Comparison of ENCODE assay signal across 29 cellular contexts in the genomic region with DNA sequence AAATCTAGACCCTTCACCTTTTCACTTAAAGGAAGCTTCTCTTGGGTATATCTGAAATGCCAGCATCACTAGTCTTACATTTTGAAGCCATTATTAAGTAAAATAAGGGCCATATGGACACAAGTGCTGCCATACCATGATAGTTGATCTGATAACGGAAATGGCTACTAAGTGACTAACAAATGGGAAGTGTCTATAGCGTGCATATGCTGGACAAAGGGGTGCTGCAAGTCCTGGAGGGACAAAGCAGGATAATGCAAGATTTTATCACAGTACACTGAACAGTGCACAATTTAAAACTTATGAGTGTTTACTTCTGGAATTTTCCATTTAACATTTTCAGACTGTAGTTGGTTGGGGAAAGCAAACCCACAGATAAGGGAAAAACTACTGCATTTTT.
"Had no signal": no experiment of that assay in that cellular context is flagged by ENCODE, and none has a peak within 500 bp of the region (broad histone marks: within the 10 kb centered on the region; RNA-seq: fewer than 3 reads in every experiment).

No MANE protein-coding gene starts in this region.

- FAIRE-seq: astrocyte, bronchial epithelial cell, frontal cortex had no signal

- H3K36me3 ChIP-seq: brain microvascular endothelial cell, WERI-Rb-1 had no signal

- H3K27me3 Mint-ChIP-seq: activated B cell treated with CpG ODN at 0.5 μM for 24 hours; activated CD8-positive, alpha-beta T cell treated with anti-CD3 and anti-CD28 coated beads for 36 hours; activated naive CD4-positive, alpha-beta T cell treated with anti-CD3 and anti-CD28 coated beads, Interleukin-2, amount 50 U/mL, for 24 hours; activated naive CD8-positive, alpha-beta T cell treated with anti-CD3 and anti-CD28 coated beads, Interleukin-2, amount 10 ng/mL, durations not matched to agents 7 days and 5 days; central memory CD8-positive, alpha-beta T cell; dendritic cell treated with granulocyte-macrophage colony-stimulating factor and Interleukin-4, amounts not matched to agents 40 ng/mL and 50 ng/mL, for 4 days had no signal

- H3K27ac ChIP-seq: brain microvascular endothelial cell, coronary artery, WERI-Rb-1 had no signal

- DNase-seq: activated B cell treated with CpG ODN at 0.5 μM for 24 hours; activated CD4-positive, alpha-beta T cell treated with anti-CD3 and anti-CD28 coated beads for 48 hours; activated CD4-positive, alpha-beta T cell treated with anti-CD3 and anti-CD28 coated beads, Interleukin-2, amount 50 U/mL, for 1 hour; activated CD4-positive, alpha-beta T cell treated with anti-CD3 and anti-CD28 coated beads, Interleukin-2, amount 50 U/mL, for 48 hours; activated CD8-positive, alpha-beta memory T cell treated with anti-CD3 and anti-CD28 coated beads for 24 hours; activated CD8-positive, alpha-beta T cell treated with anti-CD3 and anti-CD28 coated beads for 36 hours; activated effector memory CD4-positive, alpha-beta T cell treated with anti-CD3 and anti-CD28 coated beads, Interleukin-2, amount 50 U/mL, for 16 hours; activated naive CD4-positive, alpha-beta T cell treated with anti-CD3 and anti-CD28 coated beads for 36 hours; activated naive CD8-positive, alpha-beta T cell treated with anti-CD3 and anti-CD28 coated beads, Interleukin-2, amount 10 ng/mL, durations not matched to agents 7 days and 5 days; activated T-cell treated with anti-CD3 and anti-CD28 coated beads, Interleukin-2, amount 50 U/mL, for 4 hours; amniotic stem cell; anterior cingulate cortex; brain microvascular endothelial cell; dorsolateral prefrontal cortex; effector memory CD4-positive, alpha-beta T cell; endodermal cell; foreskin fibroblast; head of caudate nucleus; T1000; WERI-Rb-1 had no signal

- H3K9me3 Mint-ChIP-seq: activated B cell treated with CpG ODN at 0.5 μM for 24 hours; activated CD8-positive, alpha-beta T cell treated with anti-CD3 and anti-CD28 coated beads for 36 hours; activated naive CD4-positive, alpha-beta T cell treated with anti-CD3 and anti-CD28 coated beads, Interleukin-2, amount 50 U/mL, for 24 hours; activated T-cell treated with anti-CD3 and anti-CD28 coated beads, Interleukin-2, amount 50 U/mL, for 4 hours; central memory CD8-positive, alpha-beta T cell; dendritic cell treated with granulocyte-macrophage colony-stimulating factor and Interleukin-4, amounts not matched to agents 40 ng/mL and 50 ng/mL, for 4 days had no signal

- H3K27me3 ChIP-seq: brain microvascular endothelial cell, dorsolateral prefrontal cortex had no signal

- ATAC-seq: activated CD4-positive, CD25-positive, alpha-beta regulatory T cell treated with anti-CD3 and anti-CD28 coated beads, Interleukin-2, amount 50 U/mL, for 24 hours; activated CD8-positive, alpha-beta T cell treated with anti-CD3 and anti-CD28 coated beads for 36 hours; activated T-cell treated with anti-CD3 and anti-CD28 coated beads, Interleukin-2, amount 50 U/mL, for 4 hours; esophagus mucosa had no signal

- H3K4me3 Mint-ChIP-seq: activated B cell treated with CpG ODN at 0.5 μM for 24 hours; activated CD8-positive, alpha-beta T cell treated with anti-CD3 and anti-CD28 coated beads for 36 hours; activated naive CD4-positive, alpha-beta T cell treated with anti-CD3 and anti-CD28 coated beads for 36 hours; activated naive CD8-positive, alpha-beta T cell treated with anti-CD3 and anti-CD28 coated beads, Interleukin-2, amount 10 ng/mL, durations not matched to agents 7 days and 5 days; activated T-cell treated with anti-CD3 and anti-CD28 coated beads, Interleukin-2, amount 50 U/mL, for 4 hours; central memory CD8-positive, alpha-beta T cell; dendritic cell treated with granulocyte-macrophage colony-stimulating factor and Interleukin-4, amounts not matched to agents 40 ng/mL and 50 ng/mL, for 4 days; endodermal cell had no signal

- H3K4me3 ChIP-seq: coronary artery, dorsolateral prefrontal cortex had no signal

- H3K27ac Mint-ChIP-seq: activated B cell treated with CpG ODN at 0.5 μM for 24 hours; activated naive CD4-positive, alpha-beta T cell treated with anti-CD3 and anti-CD28 coated beads for 36 hours; activated naive CD4-positive, alpha-beta T cell treated with anti-CD3 and anti-CD28 coated beads, Interleukin-2, amount 50 U/mL, for 24 hours; activated naive CD8-positive, alpha-beta T cell treated with anti-CD3 and anti-CD28 coated beads, Interleukin-2, amount 10 ng/mL, durations not matched to agents 7 days and 5 days; dendritic cell treated with granulocyte-macrophage colony-stimulating factor and Interleukin-4, amounts not matched to agents 40 ng/mL and 50 ng/mL, for 4 days; endodermal cell had no signal
